Comparison of ENCODE assay signal across 10 cellular contexts in genomic region chr11:5602791-5603190, GRCh38. TPM values are rescaled to one million over a fixed set of nuclear protein-coding genes. Genes with fewer than 3 reads are reported as not detected.
"Had no signal": no experiment of that assay in that cellular context is flagged by ENCODE, and none has a peak within 500 bp of the region (broad histone marks: within the 10 kb centered on the region; RNA-seq: fewer than 3 reads in every experiment).

No MANE protein-coding gene starts in this region.

RNA-seq across cellular contexts. Expression of gene OR52B6, which starts 22.1 kb away (rescaled TPM):
- total RNA-seq: activated CD8-positive, alpha-beta T cell treated with anti-CD3 and anti-CD28 coated beads, Interleukin-2, amount 10 ng/mL, durations not matched to agents 7 days and 5 days; activated naive CD8-positive, alpha-beta T cell treated with anti-CD3 and anti-CD28 coated beads, Interleukin-2, amount 10 ng/mL, durations not matched to agents 7 days and 5 days; adrenal gland; body of pancreas; cardiac septum; LHCN-M2; MCF 10A; PC-3; SJSA1; T-helper 1 cell treated with Interleukin-12 subunit alpha and Interleukin-12 subunit beta and Interleukin-4 antibody, amounts not matched to agents 30 ng/mL and 1 ng/mL, for 36 hours had no signal
- polyA plus RNA-seq: adrenal gland had no signal

RNA-seq across cellular contexts. Expression of gene OR52H1, which starts 54.5 kb away (rescaled TPM):
- total RNA-seq: activated CD8-positive, alpha-beta T cell treated with anti-CD3 and anti-CD28 coated beads, Interleukin-2, amount 10 ng/mL, durations not matched to agents 7 days and 5 days; activated naive CD8-positive, alpha-beta T cell treated with anti-CD3 and anti-CD28 coated beads, Interleukin-2, amount 10 ng/mL, durations not matched to agents 7 days and 5 days; cardiac septum; LHCN-M2; MCF 10A; PC-3; SJSA1 had no signal
- polyA plus RNA-seq: adrenal gland had no signal
